Comparison of ENCODE assay signal across 1 cellular context in the genomic region with DNA sequence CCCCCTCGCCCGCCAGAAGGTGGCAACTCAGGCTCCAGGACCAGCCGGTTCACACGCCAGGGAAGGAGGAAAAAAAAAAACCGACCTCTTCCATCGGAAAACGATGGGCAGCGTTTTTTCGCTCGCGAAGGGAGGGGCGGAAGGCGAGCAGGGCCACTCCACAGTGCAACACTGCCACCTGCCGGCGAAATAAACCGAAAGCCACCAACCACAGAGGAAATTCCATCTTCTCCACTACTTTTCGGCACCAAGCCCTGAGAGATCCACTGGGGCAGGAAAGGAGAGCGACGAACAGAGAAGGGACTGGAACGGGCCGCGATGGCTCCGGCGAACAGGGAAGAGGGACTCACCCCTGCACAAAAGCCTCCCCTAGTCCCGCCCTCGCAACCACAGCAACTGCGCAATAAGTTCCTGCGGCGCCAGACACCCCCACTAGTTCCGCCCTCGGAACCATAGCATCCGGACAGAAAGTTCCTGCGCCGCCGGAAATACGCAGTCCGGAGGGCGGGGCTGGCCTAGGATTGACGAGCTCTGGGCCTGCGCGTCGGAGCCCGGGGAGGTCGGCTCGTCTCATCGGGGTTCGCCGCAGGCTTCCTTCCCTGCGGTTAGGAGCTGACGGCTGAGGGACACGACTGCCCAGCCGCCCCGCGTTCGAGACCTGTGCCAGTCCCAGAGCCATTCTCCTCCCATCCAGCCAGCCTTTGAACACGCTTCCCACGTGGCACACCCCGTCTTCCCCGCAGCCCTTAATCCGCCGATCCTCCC.
A peak's percentile ranks its signal among the peaks of the same experiment; 100 is the strongest.
TF ChIP-seq lines count a peak whose summit lies in the region.

No MANE protein-coding gene starts in this region.

TF ChIP-seq in HEK293, 187 proteins besides CTCF, POLR2A, EP300 and RAD21 (continued from another document and continues in another):
- TF ChIP-seq AEBP2 (tag by site-specific recombination; IDR thresholded peaks at IDR 0.05; ENCODE audit: borderline replicate concordance) (no peak), ZXDB (tag by site-specific recombination; IDR thresholded peaks at IDR 0.05) (peak; percentile 97), ZNF585B (tag by site-specific recombination; IDR thresholded peaks at IDR 0.05) (no peak), ZNF501 (tag by site-specific recombination; IDR thresholded peaks at IDR 0.05) (0 out of 2 replicates have a peak, but pooled peaks have one; percentile 37), ZNF214 (tag by site-specific recombination; IDR thresholded peaks at IDR 0.05; ENCODE audit: borderline replicate concordance) (no peak), ZNF335 (tag by site-specific recombination; conservative IDR thresholded peaks at IDR 0.05) (peak; percentile 20), OSR2 (tag by site-specific recombination; IDR thresholded peaks at IDR 0.05) (peak; percentile 11; the same call in 1 of the 2 replicates), ZNF626 (tag by site-specific recombination; IDR thresholded peaks at IDR 0.05) (no peak), EGR2 (tag by site-specific recombination; IDR thresholded peaks at IDR 0.05; ENCODE audit: low read depth) (peak; percentile 84), ZNF558 (tag by site-specific recombination; IDR thresholded peaks at IDR 0.05) (peak; percentile 83), ZNF2 (tag by site-specific recombination; IDR thresholded peaks at IDR 0.05) (0 out of 2 replicates have a peak, but pooled peaks have one; percentile 22), INSM2 (tag by site-specific recombination; IDR thresholded peaks at IDR 0.05) (peak; percentile 61), ZFP69B (tag by site-specific recombination; IDR thresholded peaks at IDR 0.05) (peak; percentile 61; the same call in 1 of the 2 replicates), IKZF3 (tag by site-specific recombination; IDR thresholded peaks at IDR 0.05) (peak; percentile 90), ZNF76 (tag by site-specific recombination; IDR thresholded peaks at IDR 0.05; ENCODE audit: borderline replicate concordance, low read depth) (0 out of 2 replicates have a peak, but pooled peaks have one; percentile 62), ZNF792 (tag by site-specific recombination; IDR thresholded peaks at IDR 0.05) (no peak), ZNF488 (tag by site-specific recombination; IDR thresholded peaks at IDR 0.05) (no peak), WT1 (tag by site-specific recombination; IDR thresholded peaks at IDR 0.05) (peak; percentile 66), ZNF391 (tag by site-specific recombination; IDR thresholded peaks at IDR 0.05; ENCODE audit: borderline replicate concordance, low read depth) (peak; percentile 96; the same call in 1 of the 2 replicates), ZIC2 (tag by site-specific recombination; IDR thresholded peaks at IDR 0.05) (peak; percentile 86), KLF10 (tag by site-specific recombination; IDR thresholded peaks at IDR 0.05) (peak; percentile 92), ZNF629 (tag by site-specific recombination; IDR thresholded peaks at IDR 0.05) (peak; percentile 94), SCRT1 (tag by site-specific recombination; IDR thresholded peaks at IDR 0.05; ENCODE audit: borderline replicate concordance) (peak; percentile 24; the same call in 1 of the 2 replicates), ZFP37 (tag by site-specific recombination; IDR thresholded peaks at IDR 0.05) (peak; percentile 87), FEZF1 (tag by site-specific recombination; IDR thresholded peaks at IDR 0.05) (peak; percentile 23; the same call in 1 of the 2 replicates), REST (tag by site-specific recombination; IDR thresholded peaks at IDR 0.05) (peak; percentile 42), ZNF654 (tag by site-specific recombination; IDR thresholded peaks at IDR 0.05; ENCODE audit: low read depth) (peak; percentile 100), ZNF184 (tag by site-specific recombination; IDR thresholded peaks at IDR 0.05) (0 out of 2 replicates have a peak, but pooled peaks have one; percentile 75), ZNF18 (tag by site-specific recombination; IDR thresholded peaks at IDR 0.05) (peak; percentile 96), TRIM28 (IDR thresholded peaks at IDR 0.05; ENCODE audit: borderline replicate concordance, low read length) (peak; percentile 86), ZNF610 (tag by site-specific recombination; IDR thresholded peaks at IDR 0.05; ENCODE audit: borderline replicate concordance) (peak; percentile 65; the same call in 1 of the 2 replicates), BCL11A (tag by site-specific recombination; IDR thresholded peaks at IDR 0.05; ENCODE audit: low read depth) (no peak), ZNF658 (tag by site-specific recombination; IDR thresholded peaks at IDR 0.05) (no peak), ZBTB20 (tag by site-specific recombination; IDR thresholded peaks at IDR 0.05) (peak; percentile 63), ZNF777 (tag by site-specific recombination; IDR thresholded peaks at IDR 0.05; ENCODE audit: borderline replicate concordance) (0 out of 2 replicates have a peak, but pooled peaks have one; percentile 64), KLF8 (tag by site-specific recombination; IDR thresholded peaks at IDR 0.05) (peak; percentile 89)
- TF ChIP-seq, protein P1, sequence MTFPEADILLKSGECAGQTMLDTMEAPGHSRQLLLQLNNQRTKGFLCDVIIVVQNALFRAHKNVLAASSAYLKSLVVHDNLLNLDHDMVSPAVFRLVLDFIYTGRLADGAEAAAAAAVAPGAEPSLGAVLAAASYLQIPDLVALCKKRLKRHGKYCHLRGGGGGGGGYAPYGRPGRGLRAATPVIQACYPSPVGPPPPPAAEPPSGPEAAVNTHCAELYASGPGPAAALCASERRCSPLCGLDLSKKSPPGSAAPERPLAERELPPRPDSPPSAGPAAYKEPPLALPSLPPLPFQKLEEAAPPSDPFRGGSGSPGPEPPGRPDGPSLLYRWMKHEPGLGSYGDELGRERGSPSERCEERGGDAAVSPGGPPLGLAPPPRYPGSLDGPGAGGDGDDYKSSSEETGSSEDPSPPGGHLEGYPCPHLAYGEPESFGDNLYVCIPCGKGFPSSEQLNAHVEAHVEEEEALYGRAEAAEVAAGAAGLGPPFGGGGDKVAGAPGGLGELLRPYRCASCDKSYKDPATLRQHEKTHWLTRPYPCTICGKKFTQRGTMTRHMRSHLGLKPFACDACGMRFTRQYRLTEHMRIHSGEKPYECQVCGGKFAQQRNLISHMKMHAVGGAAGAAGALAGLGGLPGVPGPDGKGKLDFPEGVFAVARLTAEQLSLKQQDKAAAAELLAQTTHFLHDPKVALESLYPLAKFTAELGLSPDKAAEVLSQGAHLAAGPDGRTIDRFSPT (tag by site-specific recombination; IDR thresholded peaks at IDR 0.05), result peak; percentile 97
- TF ChIP-seq, protein P2, sequence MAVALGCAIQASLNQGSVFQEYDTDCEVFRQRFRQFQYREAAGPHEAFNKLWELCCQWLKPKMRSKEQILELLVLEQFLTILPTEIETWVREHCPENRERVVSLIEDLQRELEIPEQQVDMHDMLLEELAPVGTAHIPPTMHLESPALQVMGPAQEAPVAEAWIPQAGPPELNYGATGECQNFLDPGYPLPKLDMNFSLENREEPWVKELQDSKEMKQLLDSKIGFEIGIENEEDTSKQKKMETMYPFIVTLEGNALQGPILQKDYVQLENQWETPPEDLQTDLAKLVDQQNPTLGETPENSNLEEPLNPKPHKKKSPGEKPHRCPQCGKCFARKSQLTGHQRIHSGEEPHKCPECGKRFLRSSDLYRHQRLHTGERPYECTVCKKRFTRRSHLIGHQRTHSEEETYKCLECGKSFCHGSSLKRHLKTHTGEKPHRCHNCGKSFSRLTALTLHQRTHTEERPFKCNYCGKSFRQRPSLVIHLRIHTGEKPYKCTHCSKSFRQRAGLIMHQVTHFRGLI (tag by site-specific recombination; IDR thresholded peaks at IDR 0.05), result peak; percentile 15; the same call in 1 of the 2 replicates
- TF ChIP-seq, protein P3, sequence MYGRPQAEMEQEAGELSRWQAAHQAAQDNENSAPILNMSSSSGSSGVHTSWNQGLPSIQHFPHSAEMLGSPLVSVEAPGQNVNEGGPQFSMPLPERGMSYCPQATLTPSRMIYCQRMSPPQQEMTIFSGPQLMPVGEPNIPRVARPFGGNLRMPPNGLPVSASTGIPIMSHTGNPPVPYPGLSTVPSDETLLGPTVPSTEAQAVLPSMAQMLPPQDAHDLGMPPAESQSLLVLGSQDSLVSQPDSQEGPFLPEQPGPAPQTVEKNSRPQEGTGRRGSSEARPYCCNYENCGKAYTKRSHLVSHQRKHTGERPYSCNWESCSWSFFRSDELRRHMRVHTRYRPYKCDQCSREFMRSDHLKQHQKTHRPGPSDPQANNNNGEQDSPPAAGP (tag by site-specific recombination; IDR thresholded peaks at IDR 0.05), result peak; percentile 90
- TF ChIP-seq, protein P4, sequence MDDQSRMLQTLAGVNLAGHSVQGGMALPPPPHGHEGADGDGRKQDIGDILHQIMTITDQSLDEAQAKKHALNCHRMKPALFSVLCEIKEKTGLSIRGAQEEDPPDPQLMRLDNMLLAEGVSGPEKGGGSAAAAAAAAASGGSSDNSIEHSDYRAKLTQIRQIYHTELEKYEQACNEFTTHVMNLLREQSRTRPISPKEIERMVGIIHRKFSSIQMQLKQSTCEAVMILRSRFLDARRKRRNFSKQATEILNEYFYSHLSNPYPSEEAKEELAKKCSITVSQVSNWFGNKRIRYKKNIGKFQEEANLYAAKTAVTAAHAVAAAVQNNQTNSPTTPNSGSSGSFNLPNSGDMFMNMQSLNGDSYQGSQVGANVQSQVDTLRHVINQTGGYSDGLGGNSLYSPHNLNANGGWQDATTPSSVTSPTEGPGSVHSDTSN (CRISPR knock-in tag; IDR thresholded peaks at IDR 0.05), result peak; percentile 68; the same call in 1 of the 2 replicates
- TF ChIP-seq, protein P5, sequence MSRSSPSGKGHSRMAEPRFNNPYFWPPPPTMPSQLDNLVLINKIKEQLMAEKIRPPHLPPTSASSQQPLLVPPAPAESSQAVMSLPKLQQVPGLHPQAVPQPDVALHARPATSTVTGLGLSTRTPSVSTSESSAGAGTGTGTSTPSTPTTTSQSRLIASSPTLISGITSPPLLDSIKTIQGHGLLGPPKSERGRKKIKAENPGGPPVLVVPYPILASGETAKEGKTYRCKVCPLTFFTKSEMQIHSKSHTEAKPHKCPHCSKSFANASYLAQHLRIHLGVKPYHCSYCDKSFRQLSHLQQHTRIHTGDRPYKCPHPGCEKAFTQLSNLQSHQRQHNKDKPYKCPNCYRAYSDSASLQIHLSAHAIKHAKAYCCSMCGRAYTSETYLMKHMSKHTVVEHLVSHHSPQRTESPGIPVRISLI (tag by site-specific recombination; IDR thresholded peaks at IDR 0.05), result peak; percentile 99
